1 cellular context compared by ENCODE assay signal in the genomic region with DNA sequence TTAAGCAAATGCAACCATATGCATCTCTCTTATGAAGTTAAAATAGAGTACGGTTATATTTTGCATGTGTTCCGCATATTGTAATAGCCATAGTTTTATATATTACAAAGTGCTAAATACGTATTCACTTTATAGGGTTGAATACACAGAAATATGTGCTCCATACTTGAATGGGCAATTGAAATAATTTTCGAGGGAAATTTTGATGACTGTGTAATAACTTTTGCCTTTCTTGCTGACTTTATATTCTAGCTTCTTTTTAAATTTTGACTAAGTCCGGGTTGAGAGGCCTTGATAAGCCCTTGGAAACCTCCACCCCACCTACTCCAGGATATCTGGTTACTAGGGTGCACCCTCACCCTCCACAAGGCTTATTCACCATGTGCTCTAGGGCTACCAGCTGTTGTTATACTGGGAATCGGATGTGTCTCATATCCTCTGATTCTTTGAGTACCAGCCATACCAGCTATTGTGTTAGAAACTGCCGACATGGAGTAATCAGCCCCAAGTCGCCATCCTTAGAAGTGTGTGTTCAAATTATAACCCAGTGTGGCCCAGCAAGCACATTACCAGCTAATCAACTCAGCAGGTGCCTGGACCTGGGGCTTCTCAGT.
A peak's percentile ranks its signal among the peaks of the same experiment; 100 is the strongest.
TF ChIP-seq lines count a peak whose summit lies in the region.

No MANE protein-coding gene starts in this region.

TF ChIP-seq in IMR-90, 13 proteins besides CTCF, POLR2A, EP300 and RAD21 (continued from another document):
- TF ChIP-seq MAFK (IDR thresholded peaks at IDR 0.05; ENCODE audit: low read depth, low read length): peak; percentile 53
